11 cellular contexts compared by ENCODE assay signal in the genomic region with DNA sequence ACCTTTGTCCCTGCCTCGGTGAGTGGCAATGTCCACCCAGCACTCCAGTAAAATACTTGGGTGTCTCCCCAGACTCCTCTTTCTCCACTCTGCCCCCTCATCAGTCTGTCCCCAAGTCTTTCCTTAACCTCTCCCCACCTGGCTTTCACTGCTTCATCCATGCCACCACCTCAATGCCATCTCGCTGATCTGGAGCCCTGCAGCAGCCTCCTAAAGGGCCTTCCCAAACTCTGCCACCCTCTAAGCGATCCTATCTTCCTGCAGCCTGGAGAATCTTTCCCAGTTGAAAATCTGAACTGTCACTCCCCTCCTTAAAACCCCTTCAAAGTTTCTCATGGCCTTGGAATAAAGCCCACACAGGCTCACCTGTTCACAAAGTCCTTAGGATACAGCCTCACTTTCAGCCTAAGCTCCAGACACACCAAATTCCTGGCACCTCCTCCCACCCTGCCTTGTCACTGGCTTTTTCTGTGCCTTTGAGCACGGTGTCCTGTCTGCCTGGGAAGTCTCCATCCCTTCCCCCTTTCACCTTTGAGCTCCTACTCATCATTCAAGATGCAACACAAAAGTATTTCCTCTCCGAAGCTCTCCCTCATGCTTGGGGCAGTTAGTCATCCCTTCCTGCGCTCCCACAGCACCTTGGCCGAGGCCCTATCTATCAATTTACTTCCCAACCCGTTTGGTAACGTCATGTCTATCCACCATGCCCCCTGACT. TPM values are rescaled to one million over a fixed set of nuclear protein-coding genes. Genes with fewer than 3 reads are reported as not detected.
A peak's percentile ranks its signal among the peaks of the same experiment; 100 is the strongest.
DNase-seq lines count a peak whose midpoint lies in the region; ATAC-seq and TF ChIP-seq lines count a peak whose summit lies in the region.
"Had no signal": no experiment of that assay in that cellular context is flagged by ENCODE, and none has a peak within 500 bp of the region (broad histone marks: within the 10 kb centered on the region; RNA-seq: fewer than 3 reads in every experiment).

No MANE protein-coding gene starts in this region.

- H3K4me1 Mint-ChIP-seq in nephron = peaks cover 15% of the 10 kb centered on the region

- TF ChIP-seq CTCF in colonic mucosa (IDR thresholded peaks at IDR 0.05) (no peak), nephron (IDR thresholded peaks at IDR 0.05; ENCODE audit: unreplicated experiment in 3 of 3) (no peak)

- intact Hi-C loops in colonic mucosa (cut with DNase I) = no loop called here
- intact Hi-C loops in Right ventricle myocardium inferior (cut with DNase I) = no loop called here

- no peak overlapping the region for H3K27ac Mint-ChIP-seq in nephron

- no peaks in the 10 kb centered on the region for H3K9me3 ChIP-seq in colonic mucosa
- H3K9me3 ChIP-seq: thoracic aorta had no signal

- H3K4me3 Mint-ChIP-seq in nephron = peak overlapping the region; percentile 14 to 71 (median 28)

- DNase-seq in Caki2 (ENCODE audit: low read depth) = peak; percentile 52
- peak; percentile 94 for DNase-seq in NCI-H226
- DNase-seq in colonic mucosa = no peak
- no peak for DNase-seq in Right ventricle myocardium inferior (ENCODE audit: missing footprints)
- no peak for DNase-seq in DMS53 treated with DMSO at 0.1 percent for 48 hours (lab: John Stamatoyannopoulos, UW; ENCODE audit: unreplicated experiment)
- no peak for DNase-seq in stimulated activated CD4-positive, alpha-beta T cell treated with anti-CD3 and anti-CD28 coated beads, Interleukin-1b, Interleukin-23, amount 100 ng/mL, for 48 hours
- no peak for DNase-seq in NCI-H446 (lab: John Stamatoyannopoulos, UW)
- DNase-seq: NCI-H1694 had no signal

- no peaks in the 10 kb centered on the region for H3K36me3 ChIP-seq in colonic mucosa

- no peaks in the 10 kb centered on the region for H3K4me1 ChIP-seq in colonic mucosa

- no peaks in the 10 kb centered on the region for H3K9me3 Mint-ChIP-seq in nephron

- peak overlapping the region in 1 of 2 donors; percentile 82 for H3K9ac ChIP-seq in colonic mucosa (ENCODE audit: low read depth in 2 of 2, low read length in 2 of 2)

- H3K27me3 Mint-ChIP-seq in nephron (ENCODE audit: low read depth) = peaks cover 46% of the 10 kb centered on the region

- no peak overlapping the region for H3K27ac ChIP-seq in colonic mucosa
- H3K27ac ChIP-seq: thoracic aorta had no signal

- H3K36me3 Mint-ChIP-seq in nephron (ENCODE audit: low read depth) = peaks cover 11% of the 10 kb centered on the region

- no peak for ATAC-seq in Right ventricle myocardium inferior

- peak overlapping the region; percentile 48 for H3K4me3 ChIP-seq in colonic mucosa
- H3K4me3 ChIP-seq: thoracic aorta had no signal

- H3K27me3 ChIP-seq in colonic mucosa = peaks cover 6% of the 10 kb centered on the region

- in situ Hi-C loops in Caki2 (cut with HindIII; ENCODE audit: low pct_unique_long_range_greater_than_20kb, low sequenced_read_pairs) = no loop called here

RNA-seq across cellular contexts. Expression of gene WNK4, which starts 2.8 kb away (rescaled TPM):
- total RNA-seq in Caki2 (2014; rRNA removed; shearing (Covaris generic); ENCODE audit: low replicate concordance) = not detected in 2 replicates
- total RNA-seq in colonic mucosa = 10 to 100 TPM; 32.6 to 54.6 TPM
- total RNA-seq in Right ventricle myocardium inferior = not detected
- total RNA-seq: thoracic aorta had no signal

RNA-seq across cellular contexts. Expression of gene VPS25, which starts 10.0 kb away (rescaled TPM):
- 123 and 179 TPM in 2 replicates for total RNA-seq in Caki2 (2014; rRNA removed; shearing (Covaris generic); ENCODE audit: low replicate concordance)
- total RNA-seq in colonic mucosa (100 to 1,000 TPM in 1 of 2 donors, 10 to 100 TPM in 1; 86.9 to 105 TPM), Right ventricle myocardium inferior (33.2 TPM)

RNA-seq across cellular contexts. Expression of gene COA3, which starts 15.3 kb away (rescaled TPM):
- 211 and 246 TPM in 2 replicates for total RNA-seq in Caki2 (2014; rRNA removed; shearing (Covaris generic); ENCODE audit: low replicate concordance)
- total RNA-seq in colonic mucosa (100 to 1,000 TPM; 167 to 219 TPM), Right ventricle myocardium inferior (72.6 TPM)

RNA-seq across cellular contexts. Expression of gene CNTD1, which starts 15.4 kb away (rescaled TPM):
- total RNA-seq in Caki2 (2014; rRNA removed; shearing (Covaris generic); ENCODE audit: low replicate concordance) = 0.09 TPM in 1 of 2 replicates, not detected in the other
- total RNA-seq in colonic mucosa (under 1 TPM in 1 of 2 donors, not detected in 1; 0.61 TPM), Right ventricle myocardium inferior (0.30 TPM)
- total RNA-seq: pulmonary artery endothelial cell, thoracic aorta had no signal

RNA-seq across cellular contexts. Expression of gene RAMP2, which starts 22.2 kb away (rescaled TPM):
- not detected in 2 replicates for total RNA-seq in Caki2 (2014; rRNA removed; shearing (Covaris generic); ENCODE audit: low replicate concordance)
- total RNA-seq in colonic mucosa = 1 to 10 TPM; 3.5 to 8.4 TPM
- 41.3 TPM for total RNA-seq in Right ventricle myocardium inferior

Comparison
In these comparisons a context has a peak if more than half of its experiments do, and no peak if none do; other contexts are left out.
1. DNase-seq: peak in Caki2 (single experiment) and NCI-H226 (single experiment); none in colonic mucosa (single experiment), Right ventricle myocardium inferior (single experiment), DMS53 treated with DMSO at 0.1 percent for 48 hours (single experiment), stimulated activated CD4-positive, alpha-beta T cell treated with anti-CD3 and anti-CD28 coated beads, Interleukin-1b, Interleukin-23, amount 100 ng/mL, for 48 hours (single experiment) and NCI-H446 (0 of 2).
2. RNA of gene WNK4, which starts 2.8 kb away (total RNA-seq): 32.6 to 54.6 TPM in colonic mucosa; not detected in Caki2 and not detected in Right ventricle myocardium inferior (single experiment); every median in the first group is over 10 times any median in the second.